17 cellular contexts compared by ENCODE assay signal in the genomic region with DNA sequence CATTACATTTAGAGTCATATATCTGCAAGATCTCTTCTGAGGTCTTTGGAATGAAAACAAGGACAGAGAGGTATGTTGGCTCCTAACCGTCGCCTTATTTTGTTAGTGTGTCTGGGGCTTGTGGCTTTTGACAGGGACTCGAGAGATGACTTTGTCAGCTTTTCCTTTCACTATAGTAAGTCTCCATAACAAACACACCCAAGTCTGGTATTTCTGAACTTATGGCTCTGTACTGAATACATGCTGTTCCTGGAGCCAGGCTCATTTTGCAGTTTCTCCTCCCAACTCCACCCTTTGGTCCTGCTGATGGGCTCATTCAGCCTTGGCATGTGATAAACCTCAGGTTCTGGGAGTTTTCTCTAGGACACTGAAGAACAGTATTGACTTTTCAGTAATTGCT. TPM values are rescaled to one million over a fixed set of nuclear protein-coding genes. Genes with fewer than 3 reads are reported as not detected.
DNase-seq lines count a peak whose midpoint lies in the region; ATAC-seq and TF ChIP-seq lines count a peak whose summit lies in the region.
"Had no signal": no experiment of that assay in that cellular context is flagged by ENCODE, and none has a peak within 500 bp of the region (broad histone marks: within the 10 kb centered on the region; RNA-seq: fewer than 3 reads in every experiment).

No MANE protein-coding gene starts in this region.

- H3K27ac ChIP-seq in PC-9, result peak overlapping the region; percentile 3
- peak overlapping the region; percentile 67 to 86 for H3K27ac ChIP-seq in esophagus (ENCODE audit: low read depth in 2 of 2, low read length in 1 of 2)
- H3K27ac ChIP-seq in osteoblast (ENCODE audit: low read depth, low read length), result no peak overlapping the region

- TF ChIP-seq CTCF in PC-9 (conservative IDR thresholded peaks at IDR 0.05), result no peak
- no peak for TF ChIP-seq CTCF in osteoblast (IDR thresholded peaks at IDR 0.05; ENCODE audit: extremely low read depth, low read depth, low read length)
- TF ChIP-seq CTCF in GM10266 (IDR thresholded peaks at IDR 0.05; ENCODE audit: control insufficient read depth, insufficient read depth, low read depth, missing control alignments), result no peak

- H4K20me1 ChIP-seq in PC-9 (ENCODE audit: insufficient read depth) (no peaks in the 10 kb centered on the region), osteoblast (ENCODE audit: insufficient read depth, low read length) (no peaks in the 10 kb centered on the region)

- H3K27me3 ChIP-seq in PC-9 (ENCODE audit: insufficient read depth, low read depth), result no peaks in the 10 kb centered on the region
- no peaks in the 10 kb centered on the region for H3K27me3 ChIP-seq in esophagus (ENCODE audit: control insufficient read depth in 1 of 2, insufficient read depth in 2 of 2, low read length in 2 of 2)
- no peaks in the 10 kb centered on the region for H3K27me3 ChIP-seq in osteoblast (ENCODE audit: insufficient read depth, low read length)

- ATAC-seq in HG03354 (IDR thresholded peaks at IDR 0.05; ENCODE audit: poor library complexity, severe bottlenecking, unreplicated experiment), result no peak
- ATAC-seq: GM12878, left lobe of liver had no signal

- 38% methylated on average over 3 of the region's 3 CpGs for WGBS in esophagus, 2 donors

- peak; percentile 16 for DNase-seq in AG08396 (ENCODE audit: low spot score)
- peak; percentile 67 to 75 for DNase-seq in PC-9
- peak; percentile 61 for DNase-seq in osteoblast (ENCODE audit: insufficient read length, low spot score, missing footprints)
- DNase-seq in NCI-H2171 treated with DMSO at 0.1 percent for 48 hours (lab: John Stamatoyannopoulos, UW), result no peak
- no peak for DNase-seq in GM10266 (ENCODE audit: extremely low spot score)
- DNase-seq in NCI-H446 (lab: John Stamatoyannopoulos, UW), result no peak
- DNase-seq: activated CD8-positive, alpha-beta memory T cell treated with anti-CD3 and anti-CD28 coated beads, Interleukin-2, amount 50 U/mL, for 4 hours; amniotic stem cell; head of caudate nucleus; IMR-90; NCI-H1436; NCI-H524 treated with DMSO at 0.1 percent for 48 hours; nephron progenitor cell had no signal

- H3K4me1 ChIP-seq in PC-9 (replicated peaks; ENCODE audit: insufficient read depth), result peaks cover 67% of the 10 kb centered on the region
- peaks cover 0 to 2% of the 10 kb centered on the region in 2 donors for H3K4me1 ChIP-seq in esophagus (ENCODE audit: control insufficient read depth in 2 of 2, insufficient read depth in 2 of 2, low read length in 1 of 2)
- peaks cover 5% of the 10 kb centered on the region for H3K4me1 ChIP-seq in osteoblast (ENCODE audit: insufficient read depth, low read length)

- peak overlapping the region; percentile 17 for H3K4me2 ChIP-seq in PC-9
- no peak overlapping the region for H3K4me2 ChIP-seq in osteoblast (ENCODE audit: insufficient read depth, low read length)

- H2AFZ ChIP-seq in PC-9, result peak overlapping the region; percentile 0; the same call in 1 of the 2 replicates
- no peak overlapping the region for H2AFZ ChIP-seq in osteoblast (ENCODE audit: low read length)

- CTCF ChIA-PET in PC-9 (lab: Charles Lee), result interaction anchor here (0.6 kb wide), 1 partner anchor 1963 kb away, joined by 4 read pairs; no protein-coding TSS in a partner anchor

- POLR2A ChIA-PET in PC-9 (lab: Charles Lee; ENCODE audit: unreplicated experiment), result interaction anchor here (0.6 to 1.0 kb wide), 7 partner anchors 18 to 624 kb away, joined by 3 to 6 read pairs (median 6); no protein-coding TSS in a partner anchor

- BruUV-seq in PC-9 (replicated peaks; lab: Mats Ljungman, UMichigan), result no TSS peak

- H3K9me3 ChIP-seq in PC-9 (ENCODE audit: insufficient read depth, low read depth), result no peaks in the 10 kb centered on the region
- no peaks in the 10 kb centered on the region for H3K9me3 ChIP-seq in esophagus (ENCODE audit: control insufficient read depth in 2 of 2, insufficient read depth in 1 of 2, low read depth in 1 of 2, low read length in 1 of 2)
- H3K9me3 ChIP-seq in osteoblast (ENCODE audit: low read depth, low read length), result no peaks in the 10 kb centered on the region

- H3K36me3 ChIP-seq in PC-9 (ENCODE audit: low read depth), result no peaks in the 10 kb centered on the region
- no peaks in the 10 kb centered on the region for H3K36me3 ChIP-seq in esophagus (ENCODE audit: control insufficient read depth in 2 of 2, insufficient read depth in 2 of 2, low read length in 1 of 2)
- no peaks in the 10 kb centered on the region for H3K36me3 ChIP-seq in osteoblast (ENCODE audit: insufficient read depth, low read length)

- peaks cover 59% of the 10 kb centered on the region for H3F3A ChIP-seq in PC-9 (ENCODE audit: insufficient read depth, low read depth)

- intact Hi-C loops in PC-9 (cut with micrococcal nuclease; ENCODE audit: unreplicated experiment), result loop anchor here (1.0 kb wide), 4 partner anchors 21 to 48 kb away; no protein-coding TSS in a partner anchor

- H3K4me3 ChIP-seq in PC-9, result no peak overlapping the region
- no peak overlapping the region for H3K4me3 ChIP-seq in esophagus (ENCODE audit: low read depth in 1 of 2, low read length in 2 of 2)
- H3K4me3 ChIP-seq in osteoblast (ENCODE audit: insufficient read depth, low read length), result no peak overlapping the region
- H3K4me3 ChIP-seq: GM12878 had no signal

- H3K79me2 ChIP-seq in PC-9 (ENCODE audit: low read depth) (no peaks in the 10 kb centered on the region), osteoblast (ENCODE audit: insufficient read depth, low read length) (no peaks in the 10 kb centered on the region)

- peaks cover 5% of the 10 kb centered on the region; the same call in 1 of the 2 replicates for H3K9me2 ChIP-seq in PC-9 (ENCODE audit: insufficient read depth)

RNA-seq across cellular contexts. Expression of gene TMED10, which starts 27.7 kb away (rescaled TPM):
- total RNA-seq in PC-9 (2021), result 709 and 770 TPM in 2 replicates
- 100 to 1,000 TPM in 1 of 2 donors, 10 to 100 TPM in 1; 74.8 to 225 TPM for polyA plus RNA-seq in esophagus
- total RNA-seq in osteoblast, result 306 and 314 TPM in 2 replicates

Comparison
In these comparisons a context has a peak if more than half of its experiments do, and no peak if none do; other contexts are left out.
1. DNase-seq: peak in AG08396 (single experiment), PC-9 (2 of 2) and osteoblast (single experiment); none in NCI-H2171 treated with DMSO at 0.1 percent for 48 hours (single experiment), GM10266 (single experiment) and NCI-H446 (0 of 2).